In the genomic region with DNA sequence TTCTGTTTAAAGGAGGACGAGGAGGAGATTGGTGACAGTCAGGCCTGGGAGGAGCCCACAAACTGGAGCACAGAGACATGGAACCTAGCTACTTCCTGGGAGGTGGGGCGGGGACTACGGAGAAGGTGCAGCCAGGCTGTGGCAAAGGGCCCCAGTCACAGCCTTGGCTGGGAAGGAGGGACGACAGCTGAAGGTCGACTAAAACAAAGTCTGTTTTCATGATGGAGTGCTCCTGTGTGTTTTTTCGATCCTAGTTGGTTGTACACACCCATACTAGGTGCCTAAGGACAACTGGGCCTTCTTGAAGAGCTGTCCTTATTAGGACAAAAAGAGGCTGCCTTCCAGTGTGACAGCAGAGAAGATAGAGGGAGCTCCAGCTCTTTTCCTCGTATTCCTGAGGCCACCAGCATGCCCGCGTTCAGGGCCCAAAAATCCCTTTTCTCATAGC, we compare ENCODE assay signal across 2 cellular contexts.
TF ChIP-seq lines count a peak whose summit lies in the region.

No MANE protein-coding gene starts in this region.

TF ChIP-seq in GM23338, 12 proteins besides CTCF, POLR2A, EP300 and RAD21 (continues in another document):
- no peak for TF ChIP-seq EZH2 (IDR thresholded peaks at IDR 0.05; ENCODE audit: low read depth, unreplicated experiment)
- TF ChIP-seq, protein P1, sequence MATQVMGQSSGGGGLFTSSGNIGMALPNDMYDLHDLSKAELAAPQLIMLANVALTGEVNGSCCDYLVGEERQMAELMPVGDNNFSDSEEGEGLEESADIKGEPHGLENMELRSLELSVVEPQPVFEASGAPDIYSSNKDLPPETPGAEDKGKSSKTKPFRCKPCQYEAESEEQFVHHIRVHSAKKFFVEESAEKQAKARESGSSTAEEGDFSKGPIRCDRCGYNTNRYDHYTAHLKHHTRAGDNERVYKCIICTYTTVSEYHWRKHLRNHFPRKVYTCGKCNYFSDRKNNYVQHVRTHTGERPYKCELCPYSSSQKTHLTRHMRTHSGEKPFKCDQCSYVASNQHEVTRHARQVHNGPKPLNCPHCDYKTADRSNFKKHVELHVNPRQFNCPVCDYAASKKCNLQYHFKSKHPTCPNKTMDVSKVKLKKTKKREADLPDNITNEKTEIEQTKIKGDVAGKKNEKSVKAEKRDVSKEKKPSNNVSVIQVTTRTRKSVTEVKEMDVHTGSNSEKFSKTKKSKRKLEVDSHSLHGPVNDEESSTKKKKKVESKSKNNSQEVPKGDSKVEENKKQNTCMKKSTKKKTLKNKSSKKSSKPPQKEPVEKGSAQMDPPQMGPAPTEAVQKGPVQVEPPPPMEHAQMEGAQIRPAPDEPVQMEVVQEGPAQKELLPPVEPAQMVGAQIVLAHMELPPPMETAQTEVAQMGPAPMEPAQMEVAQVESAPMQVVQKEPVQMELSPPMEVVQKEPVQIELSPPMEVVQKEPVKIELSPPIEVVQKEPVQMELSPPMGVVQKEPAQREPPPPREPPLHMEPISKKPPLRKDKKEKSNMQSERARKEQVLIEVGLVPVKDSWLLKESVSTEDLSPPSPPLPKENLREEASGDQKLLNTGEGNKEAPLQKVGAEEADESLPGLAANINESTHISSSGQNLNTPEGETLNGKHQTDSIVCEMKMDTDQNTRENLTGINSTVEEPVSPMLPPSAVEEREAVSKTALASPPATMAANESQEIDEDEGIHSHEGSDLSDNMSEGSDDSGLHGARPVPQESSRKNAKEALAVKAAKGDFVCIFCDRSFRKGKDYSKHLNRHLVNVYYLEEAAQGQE (IDR thresholded peaks at IDR 0.05; ENCODE audit: unreplicated experiment), result no peak
- TF ChIP-seq JUNB (IDR thresholded peaks at IDR 0.05; ENCODE audit: unreplicated experiment), result no peak
- no peak for TF ChIP-seq STAT1 (IDR thresholded peaks at IDR 0.05; ENCODE audit: unreplicated experiment)
- no peak for TF ChIP-seq ZNF114 (CRISPR knock-in tag; IDR thresholded peaks at IDR 0.05)
- TF ChIP-seq, protein P2, sequence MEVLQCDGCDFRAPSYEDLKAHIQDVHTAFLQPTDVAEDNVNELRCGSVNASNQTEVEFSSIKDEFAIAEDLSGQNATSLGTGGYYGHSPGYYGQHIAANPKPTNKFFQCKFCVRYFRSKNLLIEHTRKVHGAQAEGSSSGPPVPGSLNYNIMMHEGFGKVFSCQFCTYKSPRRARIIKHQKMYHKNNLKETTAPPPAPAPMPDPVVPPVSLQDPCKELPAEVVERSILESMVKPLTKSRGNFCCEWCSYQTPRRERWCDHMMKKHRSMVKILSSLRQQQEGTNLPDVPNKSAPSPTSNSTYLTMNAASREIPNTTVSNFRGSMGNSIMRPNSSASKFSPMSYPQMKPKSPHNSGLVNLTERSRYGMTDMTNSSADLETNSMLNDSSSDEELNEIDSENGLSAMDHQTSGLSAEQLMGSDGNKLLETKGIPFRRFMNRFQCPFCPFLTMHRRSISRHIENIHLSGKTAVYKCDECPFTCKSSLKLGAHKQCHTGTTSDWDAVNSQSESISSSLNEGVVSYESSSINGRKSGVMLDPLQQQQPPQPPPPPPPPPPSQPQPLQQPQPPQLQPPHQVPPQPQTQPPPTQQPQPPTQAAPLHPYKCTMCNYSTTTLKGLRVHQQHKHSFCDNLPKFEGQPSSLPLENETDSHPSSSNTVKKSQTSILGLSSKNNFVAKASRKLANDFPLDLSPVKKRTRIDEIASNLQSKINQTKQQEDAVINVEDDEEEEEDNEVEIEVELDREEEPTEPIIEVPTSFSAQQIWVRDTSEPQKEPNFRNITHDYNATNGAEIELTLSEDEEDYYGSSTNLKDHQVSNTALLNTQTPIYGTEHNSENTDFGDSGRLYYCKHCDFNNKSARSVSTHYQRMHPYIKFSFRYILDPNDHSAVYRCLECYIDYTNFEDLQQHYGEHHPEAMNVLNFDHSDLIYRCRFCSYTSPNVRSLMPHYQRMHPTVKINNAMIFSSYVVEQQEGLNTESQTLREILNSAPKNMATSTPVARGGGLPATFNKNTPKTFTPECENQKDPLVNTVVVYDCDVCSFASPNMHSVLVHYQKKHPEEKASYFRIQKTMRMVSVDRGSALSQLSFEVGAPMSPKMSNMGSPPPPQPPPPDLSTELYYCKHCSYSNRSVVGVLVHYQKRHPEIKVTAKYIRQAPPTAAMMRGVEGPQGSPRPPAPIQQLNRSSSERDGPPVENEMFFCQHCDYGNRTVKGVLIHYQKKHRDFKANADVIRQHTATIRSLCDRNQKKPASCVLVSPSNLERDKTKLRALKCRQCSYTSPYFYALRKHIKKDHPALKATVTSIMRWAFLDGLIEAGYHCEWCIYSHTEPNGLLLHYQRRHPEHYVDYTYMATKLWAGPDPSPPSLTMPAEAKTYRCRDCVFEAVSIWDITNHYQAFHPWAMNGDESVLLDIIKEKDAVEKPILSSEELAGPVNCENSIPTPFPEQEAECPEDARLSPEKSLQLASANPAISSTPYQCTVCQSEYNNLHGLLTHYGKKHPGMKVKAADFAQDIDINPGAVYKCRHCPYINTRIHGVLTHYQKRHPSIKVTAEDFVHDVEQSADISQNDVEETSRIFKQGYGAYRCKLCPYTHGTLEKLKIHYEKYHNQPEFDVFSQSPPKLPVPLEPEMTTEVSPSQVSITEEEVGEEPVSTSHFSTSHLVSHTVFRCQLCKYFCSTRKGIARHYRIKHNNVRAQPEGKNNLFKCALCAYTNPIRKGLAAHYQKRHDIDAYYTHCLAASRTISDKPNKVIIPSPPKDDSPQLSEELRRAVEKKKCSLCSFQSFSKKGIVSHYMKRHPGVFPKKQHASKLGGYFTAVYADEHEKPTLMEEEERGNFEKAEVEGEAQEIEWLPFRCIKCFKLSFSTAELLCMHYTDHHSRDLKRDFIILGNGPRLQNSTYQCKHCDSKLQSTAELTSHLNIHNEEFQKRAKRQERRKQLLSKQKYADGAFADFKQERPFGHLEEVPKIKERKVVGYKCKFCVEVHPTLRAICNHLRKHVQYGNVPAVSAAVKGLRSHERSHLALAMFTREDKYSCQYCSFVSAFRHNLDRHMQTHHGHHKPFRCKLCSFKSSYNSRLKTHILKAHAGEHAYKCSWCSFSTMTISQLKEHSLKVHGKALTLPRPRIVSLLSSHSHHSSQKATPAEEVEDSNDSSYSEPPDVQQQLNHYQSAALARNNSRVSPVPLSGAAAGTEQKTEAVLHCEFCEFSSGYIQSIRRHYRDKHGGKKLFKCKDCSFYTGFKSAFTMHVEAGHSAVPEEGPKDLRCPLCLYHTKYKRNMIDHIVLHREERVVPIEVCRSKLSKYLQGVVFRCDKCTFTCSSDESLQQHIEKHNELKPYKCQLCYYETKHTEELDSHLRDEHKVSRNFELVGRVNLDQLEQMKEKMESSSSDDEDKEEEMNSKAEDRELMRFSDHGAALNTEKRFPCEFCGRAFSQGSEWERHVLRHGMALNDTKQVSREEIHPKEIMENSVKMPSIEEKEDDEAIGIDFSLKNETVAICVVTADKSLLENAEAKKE (CRISPR knock-in tag; IDR thresholded peaks at IDR 0.05), result no peak
- TF ChIP-seq CREB1 (CRISPR knock-in tag; IDR thresholded peaks at IDR 0.05; ENCODE audit: low read depth), result no peak
- TF ChIP-seq ZNF331 (CRISPR knock-in tag; IDR thresholded peaks at IDR 0.05; ENCODE audit: low read depth), result no peak
- TF ChIP-seq, protein P3, sequence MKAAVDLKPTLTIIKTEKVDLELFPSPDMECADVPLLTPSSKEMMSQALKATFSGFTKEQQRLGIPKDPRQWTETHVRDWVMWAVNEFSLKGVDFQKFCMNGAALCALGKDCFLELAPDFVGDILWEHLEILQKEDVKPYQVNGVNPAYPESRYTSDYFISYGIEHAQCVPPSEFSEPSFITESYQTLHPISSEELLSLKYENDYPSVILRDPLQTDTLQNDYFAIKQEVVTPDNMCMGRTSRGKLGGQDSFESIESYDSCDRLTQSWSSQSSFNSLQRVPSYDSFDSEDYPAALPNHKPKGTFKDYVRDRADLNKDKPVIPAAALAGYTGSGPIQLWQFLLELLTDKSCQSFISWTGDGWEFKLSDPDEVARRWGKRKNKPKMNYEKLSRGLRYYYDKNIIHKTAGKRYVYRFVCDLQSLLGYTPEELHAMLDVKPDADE (IDR thresholded peaks at IDR 0.05), result no peak
- no peak for TF ChIP-seq POLR2AphosphoS5 (IDR thresholded peaks at IDR 0.05; ENCODE audit: low read depth)

TF ChIP-seq in GM12878, 131 proteins besides CTCF, POLR2A, EP300 and RAD21:
- TF ChIP-seq IKZF2 (IDR thresholded peaks at IDR 0.05) (peak in 1 of 2 experiments; percentile 38; a peak in 2 of 4 replicates), ZSCAN29 (IDR thresholded peaks at IDR 0.05) (no peak), SREBF2 (IDR thresholded peaks at IDR 0.05; ENCODE audit: low read length) (no peak), ZNF24 (IDR thresholded peaks at IDR 0.05) (no peak), CBFB (IDR thresholded peaks at IDR 0.05; ENCODE audit: low read depth) (no peak), RCOR1 (conservative IDR thresholded peaks at IDR 0.05; ENCODE audit: low read depth, low read length) (no peak), STAT1 (conservative IDR thresholded peaks at IDR 0.05) (no peak), IKZF1 (conservative IDR thresholded peaks at IDR 0.05) (no peak), SMC3 (IDR thresholded peaks at IDR 0.05; ENCODE audit: borderline replicate concordance, low read length) (0 out of 2 replicates have a peak, but pooled peaks have one; percentile 9), SRF (IDR thresholded peaks at IDR 0.05; ENCODE audit: low read depth in 2 of 2, low read length in 2 of 2) (0 out of 4 replicates have a peak, but pooled peaks of 1 of the 2 experiments have one; percentile 9), PAX5 (IDR thresholded peaks at IDR 0.05; ENCODE audit: borderline replicate concordance, low read depth, low read length) (no peak)
- TF ChIP-seq, protein P4, sequence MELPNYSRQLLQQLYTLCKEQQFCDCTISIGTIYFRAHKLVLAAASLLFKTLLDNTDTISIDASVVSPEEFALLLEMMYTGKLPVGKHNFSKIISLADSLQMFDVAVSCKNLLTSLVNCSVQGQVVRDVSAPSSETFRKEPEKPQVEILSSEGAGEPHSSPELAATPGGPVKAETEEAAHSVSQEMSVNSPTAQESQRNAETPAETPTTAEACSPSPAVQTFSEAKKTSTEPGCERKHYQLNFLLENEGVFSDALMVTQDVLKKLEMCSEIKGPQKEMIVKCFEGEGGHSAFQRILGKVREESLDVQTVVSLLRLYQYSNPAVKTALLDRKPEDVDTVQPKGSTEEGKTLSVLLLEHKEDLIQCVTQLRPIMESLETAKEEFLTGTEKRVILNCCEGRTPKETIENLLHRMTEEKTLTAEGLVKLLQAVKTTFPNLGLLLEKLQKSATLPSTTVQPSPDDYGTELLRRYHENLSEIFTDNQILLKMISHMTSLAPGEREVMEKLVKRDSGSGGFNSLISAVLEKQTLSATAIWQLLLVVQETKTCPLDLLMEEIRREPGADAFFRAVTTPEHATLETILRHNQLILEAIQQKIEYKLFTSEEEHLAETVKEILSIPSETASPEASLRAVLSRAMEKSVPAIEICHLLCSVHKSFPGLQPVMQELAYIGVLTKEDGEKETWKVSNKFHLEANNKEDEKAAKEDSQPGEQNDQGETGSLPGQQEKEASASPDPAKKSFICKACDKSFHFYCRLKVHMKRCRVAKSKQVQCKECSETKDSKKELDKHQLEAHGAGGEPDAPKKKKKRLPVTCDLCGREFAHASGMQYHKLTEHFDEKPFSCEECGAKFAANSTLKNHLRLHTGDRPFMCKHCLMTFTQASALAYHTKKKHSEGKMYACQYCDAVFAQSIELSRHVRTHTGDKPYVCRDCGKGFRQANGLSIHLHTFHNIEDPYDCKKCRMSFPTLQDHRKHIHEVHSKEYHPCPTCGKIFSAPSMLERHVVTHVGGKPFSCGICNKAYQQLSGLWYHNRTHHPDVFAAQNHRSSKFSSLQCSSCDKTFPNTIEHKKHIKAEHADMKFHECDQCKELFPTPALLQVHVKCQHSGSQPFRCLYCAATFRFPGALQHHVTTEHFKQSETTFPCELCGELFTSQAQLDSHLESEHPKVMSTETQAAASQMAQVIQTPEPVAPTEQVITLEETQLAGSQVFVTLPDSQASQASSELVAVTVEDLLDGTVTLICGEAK (IDR thresholded peaks at IDR 0.05; ENCODE audit: borderline replicate concordance), result no peak
- TF ChIP-seq, protein P5, sequence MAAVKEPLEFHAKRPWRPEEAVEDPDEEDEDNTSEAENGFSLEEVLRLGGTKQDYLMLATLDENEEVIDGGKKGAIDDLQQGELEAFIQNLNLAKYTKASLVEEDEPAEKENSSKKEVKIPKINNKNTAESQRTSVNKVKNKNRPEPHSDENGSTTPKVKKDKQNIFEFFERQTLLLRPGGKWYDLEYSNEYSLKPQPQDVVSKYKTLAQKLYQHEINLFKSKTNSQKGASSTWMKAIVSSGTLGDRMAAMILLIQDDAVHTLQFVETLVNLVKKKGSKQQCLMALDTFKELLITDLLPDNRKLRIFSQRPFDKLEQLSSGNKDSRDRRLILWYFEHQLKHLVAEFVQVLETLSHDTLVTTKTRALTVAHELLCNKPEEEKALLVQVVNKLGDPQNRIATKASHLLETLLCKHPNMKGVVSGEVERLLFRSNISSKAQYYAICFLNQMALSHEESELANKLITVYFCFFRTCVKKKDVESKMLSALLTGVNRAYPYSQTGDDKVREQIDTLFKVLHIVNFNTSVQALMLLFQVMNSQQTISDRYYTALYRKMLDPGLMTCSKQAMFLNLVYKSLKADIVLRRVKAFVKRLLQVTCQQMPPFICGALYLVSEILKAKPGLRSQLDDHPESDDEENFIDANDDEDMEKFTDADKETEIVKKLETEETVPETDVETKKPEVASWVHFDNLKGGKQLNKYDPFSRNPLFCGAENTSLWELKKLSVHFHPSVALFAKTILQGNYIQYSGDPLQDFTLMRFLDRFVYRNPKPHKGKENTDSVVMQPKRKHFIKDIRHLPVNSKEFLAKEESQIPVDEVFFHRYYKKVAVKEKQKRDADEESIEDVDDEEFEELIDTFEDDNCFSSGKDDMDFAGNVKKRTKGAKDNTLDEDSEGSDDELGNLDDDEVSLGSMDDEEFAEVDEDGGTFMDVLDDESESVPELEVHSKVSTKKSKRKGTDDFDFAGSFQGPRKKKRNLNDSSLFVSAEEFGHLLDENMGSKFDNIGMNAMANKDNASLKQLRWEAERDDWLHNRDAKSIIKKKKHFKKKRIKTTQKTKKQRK (IDR thresholded peaks at IDR 0.05; ENCODE audit: low read depth, low read length), result no peak
- TF ChIP-seq, protein P6, sequence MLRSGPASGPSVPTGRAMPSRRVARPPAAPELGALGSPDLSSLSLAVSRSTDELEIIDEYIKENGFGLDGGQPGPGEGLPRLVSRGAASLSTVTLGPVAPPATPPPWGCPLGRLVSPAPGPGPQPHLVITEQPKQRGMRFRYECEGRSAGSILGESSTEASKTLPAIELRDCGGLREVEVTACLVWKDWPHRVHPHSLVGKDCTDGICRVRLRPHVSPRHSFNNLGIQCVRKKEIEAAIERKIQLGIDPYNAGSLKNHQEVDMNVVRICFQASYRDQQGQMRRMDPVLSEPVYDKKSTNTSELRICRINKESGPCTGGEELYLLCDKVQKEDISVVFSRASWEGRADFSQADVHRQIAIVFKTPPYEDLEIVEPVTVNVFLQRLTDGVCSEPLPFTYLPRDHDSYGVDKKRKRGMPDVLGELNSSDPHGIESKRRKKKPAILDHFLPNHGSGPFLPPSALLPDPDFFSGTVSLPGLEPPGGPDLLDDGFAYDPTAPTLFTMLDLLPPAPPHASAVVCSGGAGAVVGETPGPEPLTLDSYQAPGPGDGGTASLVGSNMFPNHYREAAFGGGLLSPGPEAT (IDR thresholded peaks at IDR 0.05; ENCODE audit: low read depth), result no peak
